8 cellular contexts compared by ENCODE assay signal in the genomic region with DNA sequence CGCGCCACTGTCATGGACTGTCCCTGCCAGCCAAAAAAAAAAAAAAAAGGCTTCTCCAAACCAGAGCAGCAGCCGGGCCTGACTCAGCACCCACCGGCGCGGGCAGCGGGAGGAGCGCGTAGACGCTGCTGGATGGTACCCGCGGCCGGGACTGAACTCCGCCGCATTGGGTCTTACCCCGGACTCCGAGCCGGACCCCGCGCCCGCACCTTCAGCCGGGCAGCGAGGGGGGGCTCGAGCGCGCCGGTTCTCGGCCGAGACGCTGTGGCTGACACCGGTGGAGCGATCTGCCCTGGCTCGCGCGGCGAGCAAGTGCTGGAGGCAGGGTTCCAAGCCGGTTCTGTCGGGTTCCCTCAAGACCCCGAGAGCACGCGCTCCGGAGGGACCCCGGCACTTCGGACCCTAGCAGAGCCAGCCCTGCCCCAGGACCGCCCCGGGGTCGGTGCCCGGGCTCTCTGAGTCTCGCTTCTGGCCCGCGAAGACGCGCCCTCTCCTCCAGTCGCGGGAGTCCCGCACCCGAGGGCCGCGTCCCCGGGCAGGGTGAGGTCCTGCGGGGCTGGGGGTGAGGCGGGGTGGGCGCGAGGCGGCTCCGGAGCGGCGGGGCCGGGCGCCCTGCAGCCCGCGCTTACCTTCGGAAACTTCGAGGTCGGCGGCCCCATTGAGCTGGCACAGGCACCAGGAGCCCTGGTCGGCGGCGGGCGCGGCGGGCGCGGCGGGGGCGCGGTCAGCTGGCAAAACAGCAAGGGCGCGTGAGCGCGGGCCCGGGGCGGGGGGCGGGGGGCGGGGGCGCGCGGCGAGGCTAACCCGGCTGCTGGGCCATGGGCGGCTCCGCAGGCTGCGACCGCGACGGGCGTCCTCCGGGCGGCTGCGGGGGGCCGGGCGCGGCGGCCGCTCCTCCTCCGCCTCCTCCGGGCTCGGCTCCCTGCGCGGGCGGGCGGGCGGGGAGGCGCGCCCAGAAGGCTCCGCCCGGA. TPM values are rescaled to one million over a fixed set of nuclear protein-coding genes. Genes with fewer than 3 reads are reported as not detected.
DNase-seq lines count a peak whose midpoint lies in the region; ATAC-seq and TF ChIP-seq lines count a peak whose summit lies in the region.

No MANE protein-coding gene starts in this region.

- H3K4me1 Mint-ChIP-seq in CD4-positive, alpha-beta T cell (ENCODE audit: low read depth), result peaks cover 9% of the 10 kb centered on the region
- H3K4me1 Mint-ChIP-seq in neural progenitor cell, result peaks cover 2% of the 10 kb centered on the region

- no peaks in the 10 kb centered on the region for H3K36me3 ChIP-seq in neural progenitor cell

- peak overlapping the region; percentile 95 for H3K4me2 ChIP-seq in neural progenitor cell

- ATAC-seq in CD4-positive, alpha-beta T cell (ENCODE audit: poor library complexity), result no peak
- ATAC-seq in esophagus mucosa (peak; percentile 50), GM21447 (IDR thresholded peaks at IDR 0.05; ENCODE audit: unreplicated experiment) (no peak), GM18511 (IDR thresholded peaks at IDR 0.05; ENCODE audit: unreplicated experiment) (no peak)

- H3K9me3 Mint-ChIP-seq in CD4-positive, alpha-beta T cell, result no peaks in the 10 kb centered on the region
- H3K9me3 Mint-ChIP-seq in neural progenitor cell, result no peaks in the 10 kb centered on the region

- H3K4me3 ChIP-seq in neural progenitor cell, result peak overlapping the region; percentile 57

- CTCF ChIA-PET in CD4-positive, alpha-beta T cell (lab: Charles Lee), result no interaction called here

- peak overlapping the region; percentile 79 for H2AFZ ChIP-seq in neural progenitor cell (replicated peaks)

- DNase-seq in CD4-positive, alpha-beta T cell, result no peak
- DNase-seq in M059J (ENCODE audit: low read depth), result peak; percentile 52
- DNase-seq in neural progenitor cell (ENCODE audit: low spot score), result peak; percentile 61
- DNase-seq in NK-92 treated with Interleukin-12 subunit alpha and Interleukin-12 subunit beta, amount 100 ng/mL, for 24 hours (lab: John Stamatoyannopoulos, UW), result no peak
- no peak for DNase-seq in dedifferentiated amniotic fluid mesenchymal stem cell (ENCODE audit: extremely low spot score)

- no peak overlapping the region for H3K9ac ChIP-seq in neural progenitor cell

- H3K4me1 ChIP-seq in neural progenitor cell, result peaks cover 5% of the 10 kb centered on the region

- peaks cover 64% of the 10 kb centered on the region for H3K27me3 ChIP-seq in CD4-positive, alpha-beta T cell (ENCODE audit: control insufficient read depth, insufficient read depth, low read length)
- peaks cover 95% of the 10 kb centered on the region for H3K27me3 ChIP-seq in neural progenitor cell

- no peak for TF ChIP-seq CTCF in CD4-positive, alpha-beta T cell (IDR thresholded peaks at IDR 0.05)
- TF ChIP-seq CTCF in neural progenitor cell (IDR thresholded peaks at IDR 0.05), result no peak

- POLR2A ChIA-PET in CD4-positive, alpha-beta T cell (lab: Charles Lee), result no interaction called here

- no peak overlapping the region for H3K27ac ChIP-seq in CD4-positive, alpha-beta T cell (ENCODE audit: low read depth, low read length)
- H3K27ac ChIP-seq in neural progenitor cell, result no peak overlapping the region

- no peak overlapping the region for H3K27ac Mint-ChIP-seq in CD4-positive, alpha-beta T cell
- H3K27ac Mint-ChIP-seq in neural progenitor cell, result no peak overlapping the region

- peaks cover 78% of the 10 kb centered on the region for H3K27me3 Mint-ChIP-seq in CD4-positive, alpha-beta T cell
- H3K27me3 Mint-ChIP-seq in neural progenitor cell (ENCODE audit: insufficient read depth, low read depth), result peaks cover 65% of the 10 kb centered on the region

- H3K9me3 ChIP-seq in CD4-positive, alpha-beta T cell (ENCODE audit: control insufficient read depth, low read length), result no peaks in the 10 kb centered on the region
- H3K9me3 ChIP-seq in neural progenitor cell (ENCODE audit: low read depth), result no peaks in the 10 kb centered on the region

- H4K20me1 ChIP-seq in neural progenitor cell (ENCODE audit: low read depth), result peaks cover 26% of the 10 kb centered on the region

- intact Hi-C loops in CD4-positive, alpha-beta T cell (cut with DNase I, micrococcal nuclease), result no loop called here

- peak overlapping the region; percentile 11 for H3K4me3 Mint-ChIP-seq in CD4-positive, alpha-beta T cell
- H3K4me3 Mint-ChIP-seq in neural progenitor cell, result no peak overlapping the region

- H3F3A ChIP-seq in neural progenitor cell (ENCODE audit: low read depth), result peaks cover 7% of the 10 kb centered on the region

- no peaks in the 10 kb centered on the region for H3K79me2 ChIP-seq in neural progenitor cell (ENCODE audit: low read depth)

- H3K36me3 Mint-ChIP-seq in CD4-positive, alpha-beta T cell (ENCODE audit: low read depth), result no peaks in the 10 kb centered on the region
- no peaks in the 10 kb centered on the region for H3K36me3 Mint-ChIP-seq in neural progenitor cell

RNA-seq across cellular contexts. Expression of a gene that starts 11.8 kb away (rescaled TPM):
- 10 to 100 TPM; 25.9 to 28.5 TPM for total RNA-seq in CD4-positive, alpha-beta T cell
- total RNA-seq in M059J (2014; rRNA removed; shearing (Covaris generic)), result 22.2 and 28.8 TPM in 2 replicates
- 11.0 TPM for total RNA-seq in esophagus mucosa
- total RNA-seq in neural progenitor cell (ENCODE audit: low replicate concordance), result 2.7 and 6.3 TPM in 2 replicates

Comparison
In these comparisons a context has a peak if more than half of its experiments do, and no peak if none do; other contexts are left out.
1. DNase-seq: peak in M059J (single experiment) and neural progenitor cell (single experiment); none in CD4-positive, alpha-beta T cell (0 of 10), NK-92 treated with Interleukin-12 subunit alpha and Interleukin-12 subunit beta, amount 100 ng/mL, for 24 hours (single experiment) and dedifferentiated amniotic fluid mesenchymal stem cell (single experiment).